In genomic region chr1:63317814-63318156, GRCh38 we compare ENCODE assay signal across 8 cellular contexts. TPM values are rescaled to one million over a fixed set of nuclear protein-coding genes. Genes with fewer than 3 reads are reported as not detected.
DNase-seq lines count a peak whose midpoint lies in the region; ATAC-seq, FAIRE-seq and TF ChIP-seq lines count a peak whose summit lies in the region.

No MANE protein-coding gene starts in this region.

- no peaks in the 10 kb centered on the region for H3K79me2 ChIP-seq in keratinocyte (ENCODE audit: control insufficient read depth, insufficient read depth, low read length)

- CTCF ChIA-PET in WTC11 (lab: Charles Lee), result interaction anchor here (0.9 to 2.2 kb wide), 10 partner anchors 9 to 313 kb away, joined by 3 to 22 read pairs (median 6); no protein-coding TSS in a partner anchor

- H2AFZ ChIP-seq in keratinocyte (ENCODE audit: control insufficient read depth, low read length), result no peak overlapping the region

- no peak for FAIRE-seq in keratinocyte (lab: Jason Lieb, UNC)

- no peaks in the 10 kb centered on the region for H3K9me1 ChIP-seq in keratinocyte (ENCODE audit: control insufficient read depth, extremely low read depth, insufficient read depth, low read length)

- no peak for TF ChIP-seq POLR2A in erythroblast (IDR thresholded peaks at IDR 0.05; ENCODE audit: low read length)

- intact Hi-C loops in left ventricle myocardium inferior (cut with micrococcal nuclease), result no loop called here
- intact Hi-C loops in left ventricle myocardium superior (cut with micrococcal nuclease), result no loop called here

- no peaks in the 10 kb centered on the region for H4K20me1 ChIP-seq in keratinocyte (ENCODE audit: control insufficient read depth, extremely low read depth, insufficient read depth, low read length)

- H3K4me1 ChIP-seq in left ventricle myocardium inferior (peaks cover 38% of the 10 kb centered on the region), keratinocyte (ENCODE audit: control insufficient read depth, extremely low read depth, insufficient read depth, low read length) (peaks cover 6% of the 10 kb centered on the region), urinary bladder (ENCODE audit: insufficient read depth) (no peaks in the 10 kb centered on the region)

- no peaks in the 10 kb centered on the region for H3K36me3 Mint-ChIP-seq in WTC11

- peak overlapping the region; percentile 84 for H3K27ac Mint-ChIP-seq in WTC11

- H3K27ac ChIP-seq in left ventricle myocardium inferior (replicated peaks), result peak overlapping the region; percentile 12
- no peak overlapping the region for H3K27ac ChIP-seq in keratinocyte (ENCODE audit: control insufficient read depth, insufficient read depth, low read length)
- no peak overlapping the region for H3K27ac ChIP-seq in urinary bladder (ENCODE audit: low read depth)

- no peak for DNase-seq in left ventricle myocardium inferior
- no peak for DNase-seq in left ventricle myocardium superior
- DNase-seq in WTC11 (ENCODE audit: low spot score), result no peak
- no peak for DNase-seq in keratinocyte (ENCODE audit: low read depth, low spot score)
- DNase-seq in erythroblast (lab: John Stamatoyannopoulos, UW), result no peak

- peak overlapping the region; percentile 73 for H3K4me2 ChIP-seq in keratinocyte (ENCODE audit: control insufficient read depth, extremely low read depth, insufficient read depth, low read depth, low read length)

- 5% methylated on average over 14 of the region's 14 CpGs for WGBS in urinary bladder

- H3K9me3 Mint-ChIP-seq in WTC11, result no peaks in the 10 kb centered on the region

- H3K4me3 Mint-ChIP-seq in WTC11, result peak overlapping the region; percentile 94

- H3K27me3 Mint-ChIP-seq in WTC11 (ENCODE audit: low read depth), result peaks cover 27% of the 10 kb centered on the region

- H3K4me3 ChIP-seq in left ventricle myocardium inferior (peak overlapping the region; percentile 60), keratinocyte (ENCODE audit: control insufficient read depth in 2 of 3, extremely low read depth in 1 of 3, insufficient read depth in 2 of 3, low read depth in 1 of 3, low read length in 3 of 3) (peak overlapping the region in 1 of 3 experiments; percentile 61), urinary bladder (ENCODE audit: low read depth, low read length) (peak overlapping the region; percentile 30)

- POLR2A ChIA-PET in WTC11 (lab: Charles Lee), result interaction anchor here (1.1 to 1.6 kb wide), 2 partner anchors 9 to 11 kb away, joined by 3 to 5 read pairs; no protein-coding TSS in a partner anchor

- H3K9me3 ChIP-seq in left ventricle myocardium inferior (replicated peaks), result no peaks in the 10 kb centered on the region
- H3K9me3 ChIP-seq in keratinocyte (ENCODE audit: control insufficient read depth, low read depth, low read length), result peaks cover 4% of the 10 kb centered on the region

- peaks cover 48% of the 10 kb centered on the region for H3K4me1 Mint-ChIP-seq in WTC11

- H3K36me3 ChIP-seq in left ventricle myocardium inferior (no peaks in the 10 kb centered on the region), keratinocyte (ENCODE audit: control insufficient read depth in 2 of 2, extremely low read depth in 1 of 2, insufficient read depth in 2 of 2, low read length in 2 of 2) (no peaks in the 10 kb centered on the region), urinary bladder (ENCODE audit: insufficient read depth) (no peaks in the 10 kb centered on the region)

- dilution Hi-C loops in keratinocyte (cut with MboI; ENCODE audit: extremely low pct_ligation_motif_present, low sequenced_read_pairs), result no loop called here

- no peak overlapping the region for H3K9ac ChIP-seq in keratinocyte (ENCODE audit: control insufficient read depth, extremely low read depth, insufficient read depth, low read length)

- ATAC-seq in left ventricle myocardium superior (no peak), WTC11 (peak; percentile 0; the same call in 1 of the 2 replicates), HG02642 (IDR thresholded peaks at IDR 0.05; ENCODE audit: poor library complexity, unreplicated experiment) (no peak), HG02884 (IDR thresholded peaks at IDR 0.05; ENCODE audit: unreplicated experiment) (no peak)

- H3K27me3 ChIP-seq in left ventricle myocardium inferior (ENCODE audit: low read depth) (peaks cover 100% of the 10 kb centered on the region), keratinocyte (ENCODE audit: control insufficient read depth, extremely low read depth, insufficient read depth, low read length) (peaks cover 65% of the 10 kb centered on the region)

- TF ChIP-seq CTCF in left ventricle myocardium inferior (IDR thresholded peaks at IDR 0.05; ENCODE audit: borderline replicate concordance) (no peak), WTC11 (IDR thresholded peaks at IDR 0.05) (no peak), keratinocyte (optimal IDR thresholded peaks at IDR 0.05 in 1 of 3, IDR thresholded peaks at IDR 0.05 in 1 of 3, conservative IDR thresholded peaks at IDR 0.05 in 1 of 3; ENCODE audit: extremely low read depth in 1 of 3, insufficient read depth in 2 of 3, low read length in 3 of 3) (no peak)

TF ChIP-seq in WTC11, 78 proteins besides CTCF, POLR2A, EP300 and RAD21 (continues in another document):
- TF ChIP-seq ARID4B (CRISPR knock-in tag; IDR thresholded peaks at IDR 0.05; ENCODE audit: borderline replicate concordance), result no peak
- TF ChIP-seq ETV6 (CRISPR knock-in tag; IDR thresholded peaks at IDR 0.05), result no peak
- no peak for TF ChIP-seq ZNF232 (CRISPR knock-in tag; IDR thresholded peaks at IDR 0.05)
- TF ChIP-seq USF2 (CRISPR knock-in tag; IDR thresholded peaks at IDR 0.05), result no peak
- no peak for TF ChIP-seq RELA (CRISPR knock-in tag; IDR thresholded peaks at IDR 0.05; ENCODE audit: borderline replicate concordance)
- TF ChIP-seq HMGA2 (CRISPR knock-in tag; IDR thresholded peaks at IDR 0.05), result no peak
- TF ChIP-seq ATF1 (CRISPR knock-in tag; IDR thresholded peaks at IDR 0.05), result no peak
- no peak for TF ChIP-seq JAZF1 (CRISPR knock-in tag; IDR thresholded peaks at IDR 0.05)

RNA-seq across cellular contexts. Expression of gene FOXD3, which starts 4.6 kb away (rescaled TPM):
- total RNA-seq in left ventricle myocardium inferior, result 0.11 TPM
- total RNA-seq in left ventricle myocardium superior, result 0.32 TPM
- total RNA-seq in WTC11 (2021), result 27.5 to 37.1 TPM (median 34.7 TPM) in 3 replicates
- polyA plus RNA-seq in keratinocyte, result not detected in 3 replicates
- not detected for polyA plus RNA-seq in keratinocyte (2011; ENCODE audit: low read depth)
- not detected in 2 replicates for polyA plus RNA-seq in keratinocyte (2011; cell fraction: cytosol; rRNA removed)
- not detected in 2 replicates for polyA plus RNA-seq in keratinocyte (2011; cell fraction: nucleus; rRNA removed)
- polyA plus RNA-seq in keratinocyte (2012; ENCODE audit: low replicate concordance), result not detected in 2 replicates
- polyA minus RNA-seq in keratinocyte, result not detected in 3 replicates
- not detected for polyA minus RNA-seq in keratinocyte (2011; cell fraction: cytosol; rRNA and poly(A)+ RNA removed)
- not detected in 2 replicates for polyA minus RNA-seq in keratinocyte (2011; cell fraction: nucleus; rRNA and poly(A)+ RNA removed)
- 2.9 TPM for total RNA-seq in urinary bladder
- 1.1 TPM for polyA plus RNA-seq in urinary bladder

RNA-seq across cellular contexts. Expression of gene ALG6, which starts 49.6 kb away (rescaled TPM):
- total RNA-seq in left ventricle myocardium inferior (4.0 TPM), left ventricle myocardium superior (4.0 TPM), WTC11 (2021) (17.6 to 25.4 TPM (median 23.7 TPM) in 3 replicates), urinary bladder (40.4 TPM)
- polyA plus RNA-seq in keratinocyte (8.7 to 20.5 TPM (median 11.8 TPM) in 3 replicates), urinary bladder (6.9 TPM)
- 5.8 TPM for polyA plus RNA-seq in keratinocyte (2011; ENCODE audit: low read depth)
- polyA plus RNA-seq in keratinocyte (2011; cell fraction: cytosol; rRNA removed), result 4.4 and 8.3 TPM in 2 replicates
- polyA plus RNA-seq in keratinocyte (2011; cell fraction: nucleus; rRNA removed), result 14.1 and 23.1 TPM in 2 replicates
- 6.2 and 8.7 TPM in 2 replicates for polyA plus RNA-seq in keratinocyte (2012; ENCODE audit: low replicate concordance)
- polyA minus RNA-seq in keratinocyte, result 0.85 to 13.5 TPM (median 6.5 TPM) in 3 replicates
- 2.5 TPM for polyA minus RNA-seq in keratinocyte (2011; cell fraction: cytosol; rRNA and poly(A)+ RNA removed)
- 10.9 and 14.5 TPM in 2 replicates for polyA minus RNA-seq in keratinocyte (2011; cell fraction: nucleus; rRNA and poly(A)+ RNA removed)
